29 cellular contexts compared by ENCODE assay signal in the genomic region with DNA sequence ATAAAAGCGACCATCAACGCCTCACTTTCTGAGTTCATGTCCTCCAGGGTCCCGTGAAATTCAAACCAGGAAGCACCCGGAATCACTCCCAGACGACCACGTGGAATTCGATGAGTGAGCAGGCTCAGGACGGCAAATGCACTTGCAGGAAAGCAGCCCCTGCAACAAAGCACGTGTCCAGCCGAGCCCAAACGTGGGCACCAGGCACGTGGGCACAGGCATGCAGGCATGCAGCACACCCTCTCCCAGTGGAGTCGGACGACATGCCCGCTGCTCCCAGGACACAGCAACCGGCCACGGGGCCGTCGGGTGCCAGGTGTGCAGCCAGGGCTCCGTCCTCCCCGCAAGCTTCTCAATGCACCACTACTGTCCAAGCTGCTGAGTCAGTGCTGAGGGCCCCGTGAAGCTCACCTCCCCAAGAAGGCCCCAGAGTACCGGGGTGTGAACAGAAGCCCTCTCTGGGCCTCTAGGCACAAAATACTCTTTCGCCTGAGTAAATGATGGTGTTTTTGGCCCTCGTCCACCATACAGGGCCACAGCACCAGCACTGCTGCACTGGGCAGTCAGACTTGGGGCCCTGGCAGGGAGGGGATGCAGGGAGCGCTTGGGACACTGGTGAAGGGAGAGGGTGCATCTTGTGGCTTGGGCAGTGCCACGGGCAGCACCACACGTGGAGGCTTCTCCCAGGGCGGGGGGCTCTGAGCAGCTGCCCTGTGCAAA.
DNase-seq lines count a peak whose midpoint lies in the region; ATAC-seq, FAIRE-seq and TF ChIP-seq lines count a peak whose summit lies in the region.
"Had no signal": no experiment of that assay in that cellular context is flagged by ENCODE, and none has a peak within 500 bp of the region (broad histone marks: within the 10 kb centered on the region; RNA-seq: fewer than 3 reads in every experiment).

No MANE protein-coding gene starts in this region.

- 0 out of 2 replicates have a peak overlapping the region, but pooled peaks have one; percentile 72 for H3K27ac Mint-ChIP-seq in GM23338
- H3K27ac Mint-ChIP-seq: activated naive CD4-positive, alpha-beta T cell treated with anti-CD3 and anti-CD28 coated beads, Interleukin-2, amount 50 U/mL, for 24 hours; nephron progenitor cell had no signal

- no peak for ATAC-seq in GM23338
- no peak for ATAC-seq in HG02623 (IDR thresholded peaks at IDR 0.05; ENCODE audit: unreplicated experiment)
- ATAC-seq: A549, lower lobe of right lung had no signal

- no peaks in the 10 kb centered on the region for H3K9me2 ChIP-seq in GM23338 (ENCODE audit: insufficient read depth)

- peak overlapping the region; percentile 53 for H3K4ac ChIP-seq in trophoblast cell (ENCODE audit: low read depth, low read length)

- H4K20me1 ChIP-seq in GM23338 (replicated peaks; ENCODE audit: insufficient read depth), result peaks cover 13% of the 10 kb centered on the region; the same call in 1 of the 2 replicates

- no peak for TF ChIP-seq CTCF in GM23338 (conservative IDR thresholded peaks at IDR 0.05; ENCODE audit: low read depth in 2 of 2)

- no peak overlapping the region for H4K8ac ChIP-seq in trophoblast cell (ENCODE audit: low read depth, low read length)

- no peak overlapping the region for H3K4me2 ChIP-seq in GM23338
- H3K4me2 ChIP-seq in trophoblast cell (ENCODE audit: low read length), result no peak overlapping the region
- H3K4me2 ChIP-seq: A549 had no signal

- peaks cover 12% of the 10 kb centered on the region for H3K27me3 Mint-ChIP-seq in GM23338 (ENCODE audit: insufficient read depth, low read depth, poor library complexity)
- H3K27me3 Mint-ChIP-seq: activated naive CD4-positive, alpha-beta T cell treated with anti-CD3 and anti-CD28 coated beads, Interleukin-2, amount 50 U/mL, for 24 hours had no signal

- no CpG with 5 or more reads among the region's 29 CpGs for WGBS in trophoblast cell (ENCODE audit: extremely low coverage, insufficient coverage, insufficient read length)

- no peaks in the 10 kb centered on the region for H3K36me3 Mint-ChIP-seq in GM23338 (ENCODE audit: low read depth)
- H3K36me3 Mint-ChIP-seq: activated naive CD4-positive, alpha-beta T cell treated with anti-CD3 and anti-CD28 coated beads, Interleukin-2, amount 50 U/mL, for 24 hours had no signal

- H2AFZ ChIP-seq in GM23338, result no peak overlapping the region
- H2AFZ ChIP-seq in trophoblast cell (ENCODE audit: insufficient read depth, low read length, poor library complexity), result no peak overlapping the region

- H3K4me3 ChIP-seq in GM23338, result no peak overlapping the region
- H3K4me3 ChIP-seq in adipocyte (ENCODE audit: low read length), result no peak overlapping the region
- H3K4me3 ChIP-seq in trophoblast cell (ENCODE audit: low read depth, low read length), result no peak overlapping the region
- H3K4me3 ChIP-seq: A549, colonic mucosa, lower lobe of right lung, pancreas, SJCRH30, testis, vagina had no signal

- H3K36me3 ChIP-seq in GM23338 (ENCODE audit: insufficient read depth), result no peaks in the 10 kb centered on the region
- no peaks in the 10 kb centered on the region for H3K36me3 ChIP-seq in adipocyte (ENCODE audit: control insufficient read depth, insufficient read depth, low read length, severe bottlenecking)
- H3K36me3 ChIP-seq in trophoblast cell (ENCODE audit: control insufficient read depth in 1 of 2, insufficient read depth in 2 of 2, low read length in 2 of 2), result peaks cover 0 to 13% of the 10 kb centered on the region in 2 experiments
- H3K36me3 ChIP-seq: colonic mucosa, lower lobe of right lung, pancreas, SJCRH30, vagina had no signal

- H4K91ac ChIP-seq in trophoblast cell (ENCODE audit: low read depth, low read length), result no peak overlapping the region

- no peak for DNase-seq in GM23338 (ENCODE audit: low spot score)
- DNase-seq in adipocyte (ENCODE audit: low read depth), result peak; percentile 33
- peak; percentile 42 for DNase-seq in iris pigment epithelial cell (ENCODE audit: low read depth)
- no peak for DNase-seq in trophoblast cell
- DNase-seq in NCI-H1694 treated with DMSO at 0.1 percent for 48 hours (lab: John Stamatoyannopoulos, UW), result no peak
- DNase-seq in AML-193 (lab: John Stamatoyannopoulos, UW), result no peak
- no peak for DNase-seq in frontal cortex (ENCODE audit: low spot score in 2 of 2)
- DNase-seq: activated CD4-positive, alpha-beta T cell treated with anti-CD3 and anti-CD28 coated beads for 48 hours; colonic mucosa; effector memory CD4-positive, alpha-beta T cell; EL; kidney glomerular epithelial cell; lower lobe of right lung; NCI-H146; NCI-H2107; NCI-H446 treated with DMSO at 0.1 percent for 48 hours; NCI-H774; nephron progenitor cell; SJCRH30; small intestine; stimulated activated naive CD4-positive, alpha-beta T cell treated with Interleukin-2 at 50 U/mL for 16 hours; T-helper 9 cell; testis had no signal

- H2BK12ac ChIP-seq in trophoblast cell (ENCODE audit: low read length), result no peak overlapping the region

- no peaks in the 10 kb centered on the region; the same call in 2 of the 3 replicates for H3K9me3 Mint-ChIP-seq in GM23338
- H3K9me3 Mint-ChIP-seq: activated naive CD4-positive, alpha-beta T cell treated with anti-CD3 and anti-CD28 coated beads, Interleukin-2, amount 50 U/mL, for 24 hours; nephron progenitor cell had no signal

- H3K79me2 ChIP-seq in GM23338 (replicated peaks; ENCODE audit: insufficient read depth) (peaks cover 61% of the 10 kb centered on the region), trophoblast cell (ENCODE audit: control insufficient read depth, insufficient read depth, low read length, poor library complexity) (peaks cover 40% of the 10 kb centered on the region)

- H2AK5ac ChIP-seq in trophoblast cell (ENCODE audit: low read length), result no peak overlapping the region

- no peak overlapping the region for H3K14ac ChIP-seq in trophoblast cell (ENCODE audit: low read length)

- no peak overlapping the region for H3K9ac ChIP-seq in adipocyte (ENCODE audit: low read length)
- no peak overlapping the region for H3K9ac ChIP-seq in trophoblast cell (ENCODE audit: low read length)

- peak overlapping the region; percentile 59 for H3K18ac ChIP-seq in trophoblast cell (ENCODE audit: low read length)

- no peak overlapping the region for H2BK120ac ChIP-seq in trophoblast cell (ENCODE audit: insufficient read depth, low read length, poor library complexity)

- no peak overlapping the region for H3K23ac ChIP-seq in trophoblast cell (ENCODE audit: low read length)

- no peaks in the 10 kb centered on the region for H3F3A ChIP-seq in GM23338 (replicated peaks; ENCODE audit: low read depth)

- H3K27me3 ChIP-seq in GM23338 (ENCODE audit: insufficient read depth) (no peaks in the 10 kb centered on the region), adipocyte (replicated peaks; ENCODE audit: control insufficient read depth, insufficient read depth, low read length) (no peaks in the 10 kb centered on the region), trophoblast cell (ENCODE audit: insufficient read depth, low read length) (no peaks in the 10 kb centered on the region)
- H3K27me3 ChIP-seq: colonic mucosa, pancreas, SJCRH30, testis, vagina had no signal

- H3K9me3 ChIP-seq in adipocyte (ENCODE audit: control insufficient read depth, low read length) (no peaks in the 10 kb centered on the region), trophoblast cell (ENCODE audit: insufficient read depth, low read depth, low read length) (no peaks in the 10 kb centered on the region)
- H3K9me3 ChIP-seq: A549, colonic mucosa, lower lobe of right lung, pancreas, SJCRH30, testis, vagina had no signal

- H2BK5ac ChIP-seq in trophoblast cell (ENCODE audit: low read depth, low read length, poor library complexity), result no peak overlapping the region

- H3K27ac ChIP-seq in GM23338 (ENCODE audit: low read depth), result no peak overlapping the region
- H3K27ac ChIP-seq in trophoblast cell (ENCODE audit: low read depth, low read length), result no peak overlapping the region
- H3K27ac ChIP-seq: colonic mucosa, lower lobe of right lung, pancreas, SJCRH30, testis, vagina had no signal

- peaks cover 15% of the 10 kb centered on the region for H3K4me1 Mint-ChIP-seq in GM23338
- H3K4me1 Mint-ChIP-seq: activated naive CD4-positive, alpha-beta T cell treated with anti-CD3 and anti-CD28 coated beads, Interleukin-2, amount 50 U/mL, for 24 hours had no signal

- H3K4me1 ChIP-seq in GM23338 (ENCODE audit: insufficient read depth), result no peaks in the 10 kb centered on the region
- no peaks in the 10 kb centered on the region for H3K4me1 ChIP-seq in adipocyte (ENCODE audit: control insufficient read depth, insufficient read depth, low read length)
- peaks cover 19 to 28% of the 10 kb centered on the region in 2 experiments for H3K4me1 ChIP-seq in trophoblast cell (ENCODE audit: control insufficient read depth in 1 of 2, insufficient read depth in 2 of 2, low read length in 2 of 2)
- H3K4me1 ChIP-seq: A549, colonic mucosa, pancreas, SJCRH30, testis had no signal

- no peak for FAIRE-seq in frontal cortex (lab: Jason Lieb, UNC)
- FAIRE-seq: A549, GM19239, pancreas, small intestine had no signal

- no peak overlapping the region for H3K4me3 Mint-ChIP-seq in GM23338
- H3K4me3 Mint-ChIP-seq: activated naive CD4-positive, alpha-beta T cell treated with anti-CD3 and anti-CD28 coated beads, Interleukin-2, amount 50 U/mL, for 24 hours; nephron progenitor cell had no signal

- H4K12ac ChIP-seq in trophoblast cell (ENCODE audit: low read depth, low read length), result no peak overlapping the region

- H3K79me1 ChIP-seq in trophoblast cell (ENCODE audit: low read length), result peaks cover 4% of the 10 kb centered on the region

TF ChIP-seq in GM23338, 12 proteins besides CTCF, POLR2A, EP300 and RAD21 (continues in another document):
- TF ChIP-seq, protein P1, sequence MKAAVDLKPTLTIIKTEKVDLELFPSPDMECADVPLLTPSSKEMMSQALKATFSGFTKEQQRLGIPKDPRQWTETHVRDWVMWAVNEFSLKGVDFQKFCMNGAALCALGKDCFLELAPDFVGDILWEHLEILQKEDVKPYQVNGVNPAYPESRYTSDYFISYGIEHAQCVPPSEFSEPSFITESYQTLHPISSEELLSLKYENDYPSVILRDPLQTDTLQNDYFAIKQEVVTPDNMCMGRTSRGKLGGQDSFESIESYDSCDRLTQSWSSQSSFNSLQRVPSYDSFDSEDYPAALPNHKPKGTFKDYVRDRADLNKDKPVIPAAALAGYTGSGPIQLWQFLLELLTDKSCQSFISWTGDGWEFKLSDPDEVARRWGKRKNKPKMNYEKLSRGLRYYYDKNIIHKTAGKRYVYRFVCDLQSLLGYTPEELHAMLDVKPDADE (IDR thresholded peaks at IDR 0.05), result no peak
- TF ChIP-seq EZH2phosphoT487 (IDR thresholded peaks at IDR 0.05; ENCODE audit: unreplicated experiment), result no peak
- TF ChIP-seq NANOG (IDR thresholded peaks at IDR 0.05; ENCODE audit: borderline replicate concordance), result no peak
- TF ChIP-seq STAT1 (IDR thresholded peaks at IDR 0.05; ENCODE audit: unreplicated experiment), result no peak

Comparison
In these comparisons a context has a peak if more than half of its experiments do, and no peak if none do; other contexts are left out.
1. DNase-seq: peak in adipocyte (single experiment) and iris pigment epithelial cell (single experiment); none in GM23338 (single experiment), trophoblast cell (0 of 2), NCI-H1694 treated with DMSO at 0.1 percent for 48 hours (single experiment), AML-193 (0 of 2) and frontal cortex (0 of 2).